8 cellular contexts compared by ENCODE assay signal in the genomic region with DNA sequence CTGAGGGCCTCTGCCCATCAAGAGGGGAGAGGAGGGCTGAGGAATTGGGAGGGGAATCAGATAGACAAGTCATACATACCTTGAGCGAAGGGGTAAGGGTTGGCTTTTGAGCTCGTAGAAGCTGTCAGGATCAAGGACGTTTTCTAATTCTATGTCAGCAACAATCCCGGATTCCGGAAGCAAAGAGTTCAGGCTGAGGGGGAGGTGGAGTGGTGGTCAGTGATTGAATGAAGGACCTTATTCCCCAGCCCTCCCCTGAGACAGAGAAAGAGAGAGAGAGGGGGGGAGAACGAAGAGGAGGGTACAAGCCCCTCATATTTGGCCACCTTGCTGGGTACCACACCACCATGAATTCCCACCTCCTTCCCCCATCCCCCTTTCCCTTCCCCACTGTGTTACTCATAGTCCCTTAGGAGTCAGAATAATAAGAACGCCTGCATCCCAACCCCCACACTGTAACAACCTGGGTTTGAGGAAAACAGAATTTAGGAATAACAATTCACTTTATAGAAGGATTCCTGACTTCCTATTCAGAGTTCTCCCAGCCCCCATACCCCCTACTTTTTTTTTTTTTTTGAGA. TPM values are rescaled to one million over a fixed set of nuclear protein-coding genes. Genes with fewer than 3 reads are reported as not detected.
A peak's percentile ranks its signal among the peaks of the same experiment; 100 is the strongest.
DNase-seq lines count a peak whose midpoint lies in the region; ATAC-seq and TF ChIP-seq lines count a peak whose summit lies in the region.

No MANE protein-coding gene starts in this region.

- H4K91ac ChIP-seq in neuronal stem cell (ENCODE audit: low read depth, low read length, poor library complexity), result no peak overlapping the region

- peaks cover 0 to 40% (median 17%) of the 10 kb centered on the region in 4 donors for H3K4me1 Mint-ChIP-seq in CD4-positive, CD25-positive, alpha-beta regulatory T cell
- peaks cover 28% of the 10 kb centered on the region for H3K4me1 Mint-ChIP-seq in endothelial cell (ENCODE audit: unreplicated experiment)

- no peak overlapping the region for H2AK5ac ChIP-seq in neuronal stem cell (ENCODE audit: low read depth, low read length)

- no peak overlapping the region for H2AFZ ChIP-seq in OCI-LY3 (ENCODE audit: low read depth, low read length)
- no peak overlapping the region for H2AFZ ChIP-seq in neuronal stem cell (ENCODE audit: low read length)

- peaks cover 25% of the 10 kb centered on the region for H3K79me2 ChIP-seq in OCI-LY3 (ENCODE audit: low read length)

- H3K27ac Mint-ChIP-seq in CD4-positive, CD25-positive, alpha-beta regulatory T cell, result peak overlapping the region; percentile 51 to 73 (median 52)
- H3K27ac Mint-ChIP-seq in endothelial cell (ENCODE audit: unreplicated experiment), result peak overlapping the region; percentile 95

- H3K9me3 Mint-ChIP-seq in CD4-positive, CD25-positive, alpha-beta regulatory T cell, result no peaks in the 10 kb centered on the region
- no peaks in the 10 kb centered on the region for H3K9me3 Mint-ChIP-seq in endothelial cell (ENCODE audit: unreplicated experiment)

- peaks cover 2% of the 10 kb centered on the region for H3K79me1 ChIP-seq in neuronal stem cell (ENCODE audit: low read depth, low read length)

- no peak overlapping the region for H3K14ac ChIP-seq in neuronal stem cell (ENCODE audit: low read length)

- H3K4me3 Mint-ChIP-seq in CD4-positive, CD25-positive, alpha-beta regulatory T cell, result peak overlapping the region in 2 of 4 donors; percentile 57 to 89
- H3K4me3 Mint-ChIP-seq in endothelial cell (ENCODE audit: unreplicated experiment), result peak overlapping the region; percentile 79

- no peak overlapping the region for H2BK15ac ChIP-seq in neuronal stem cell (ENCODE audit: low read length)

- H3K36me3 Mint-ChIP-seq in CD4-positive, CD25-positive, alpha-beta regulatory T cell, result peaks cover 10% of the 10 kb centered on the region
- H3K36me3 Mint-ChIP-seq in endothelial cell (ENCODE audit: low read depth, unreplicated experiment), result peaks cover 10% of the 10 kb centered on the region

- no peak overlapping the region for H3K4ac ChIP-seq in neuronal stem cell (ENCODE audit: low read length)

- H4K8ac ChIP-seq in neuronal stem cell (ENCODE audit: low read depth, low read length), result no peak overlapping the region

- H2BK5ac ChIP-seq in neuronal stem cell (ENCODE audit: low read length), result no peak overlapping the region

- H2BK12ac ChIP-seq in neuronal stem cell (ENCODE audit: low read length), result no peak overlapping the region

- WGBS in neuronal stem cell (ENCODE audit: extremely low coverage in 2 of 2, insufficient read length in 2 of 2, insufficient replicate concordance in 1 of 2), 2 donors, result no CpG with 5 or more reads among the region's 7 CpGs

- TF ChIP-seq CTCF in OCI-LY3 (IDR thresholded peaks at IDR 0.05; ENCODE audit: low read depth, low read length), result no peak
- no peak for TF ChIP-seq CTCF in endothelial cell (IDR thresholded peaks at IDR 0.05; ENCODE audit: unreplicated experiment)

- H3K4me2 ChIP-seq in OCI-LY3 (ENCODE audit: low read length) (peak overlapping the region; percentile 36), neuronal stem cell (ENCODE audit: insufficient read depth, low read length, poor library complexity, severe bottlenecking) (peak overlapping the region; percentile 28)

- peaks cover 32% of the 10 kb centered on the region for H3K4me1 ChIP-seq in CD4-positive, CD25-positive, alpha-beta regulatory T cell (ENCODE audit: control insufficient read depth, insufficient read depth, low read length, poor library complexity, severe bottlenecking)
- H3K4me1 ChIP-seq in OCI-LY3 (ENCODE audit: low read length) (peaks cover 26% of the 10 kb centered on the region), neuronal stem cell (ENCODE audit: control insufficient read depth in 2 of 2, insufficient read depth in 1 of 2, low read depth in 1 of 2, low read length in 2 of 2) (peaks cover 8 to 17% of the 10 kb centered on the region in 2 donors)

- no peak overlapping the region for H2BK120ac ChIP-seq in neuronal stem cell (ENCODE audit: low read depth, low read length)

- H4K20me1 ChIP-seq in OCI-LY3 (ENCODE audit: insufficient read depth, low read length), result no peaks in the 10 kb centered on the region

- no peaks in the 10 kb centered on the region for H3K27me3 Mint-ChIP-seq in CD4-positive, CD25-positive, alpha-beta regulatory T cell
- peaks cover 11% of the 10 kb centered on the region for H3K27me3 Mint-ChIP-seq in endothelial cell (ENCODE audit: unreplicated experiment)

- H3K4me3 ChIP-seq in CD4-positive, CD25-positive, alpha-beta regulatory T cell (ENCODE audit: low read depth, low read length), result peak overlapping the region; percentile 7
- H3K4me3 ChIP-seq in OCI-LY3 (ENCODE audit: low read length) (no peak overlapping the region), neuronal stem cell (ENCODE audit: low read length in 2 of 2) (peak overlapping the region in 1 of 2 donors; percentile 15)

- peaks cover 15% of the 10 kb centered on the region for H3K36me3 ChIP-seq in CD4-positive, CD25-positive, alpha-beta regulatory T cell (ENCODE audit: control insufficient read depth, insufficient read depth, low read length)
- peaks cover 17% of the 10 kb centered on the region for H3K36me3 ChIP-seq in OCI-LY3 (replicated peaks; ENCODE audit: low read depth, low read length)
- peaks cover 19 to 33% of the 10 kb centered on the region in 2 donors for H3K36me3 ChIP-seq in neuronal stem cell (replicated peaks in 1 of 2; ENCODE audit: control insufficient read depth in 2 of 2, insufficient read depth in 2 of 2, low read length in 2 of 2)

- no peak for DNase-seq in CD4-positive, CD25-positive, alpha-beta regulatory T cell
- DNase-seq in endothelial cell (ENCODE audit: low spot score), result no peak
- no peak for DNase-seq in neuronal stem cell (ENCODE audit: low spot score)
- DNase-seq in GOT3 (lab: John Stamatoyannopoulos, UW), result no peak
- no peak for DNase-seq in NCI-H2171 (lab: John Stamatoyannopoulos, UW)

- no peak overlapping the region for H3K18ac ChIP-seq in neuronal stem cell (ENCODE audit: low read length)

- peak overlapping the region; percentile 64 for H3K27ac ChIP-seq in CD4-positive, CD25-positive, alpha-beta regulatory T cell (ENCODE audit: insufficient read depth, low read length, poor library complexity, severe bottlenecking)
- H3K27ac ChIP-seq in OCI-LY3 (ENCODE audit: low read length) (peak overlapping the region; percentile 39; the same call in 1 of the 2 replicates), neuronal stem cell (replicated peaks; ENCODE audit: low read length) (peak overlapping the region; percentile 18)

- H3K23ac ChIP-seq in neuronal stem cell (ENCODE audit: low read depth, low read length, poor library complexity), result no peak overlapping the region

- no peak for ATAC-seq in CD4-positive, CD25-positive, alpha-beta regulatory T cell (ENCODE audit: low read depth in 2 of 2)
- ATAC-seq in GM18873 (IDR thresholded peaks at IDR 0.05; ENCODE audit: low FRiP score, unreplicated experiment) (no peak), GM18511 (IDR thresholded peaks at IDR 0.05; ENCODE audit: unreplicated experiment) (no peak)

- H3K9ac ChIP-seq in OCI-LY3 (ENCODE audit: low read length) (no peak overlapping the region), neuronal stem cell (ENCODE audit: low read depth, low read length, poor library complexity) (no peak overlapping the region)

- no peaks in the 10 kb centered on the region for H3K9me3 ChIP-seq in CD4-positive, CD25-positive, alpha-beta regulatory T cell (ENCODE audit: control insufficient read depth in 2 of 2, low read length in 2 of 2)
- H3K9me3 ChIP-seq in OCI-LY3 (ENCODE audit: insufficient read depth, low read length) (no peaks in the 10 kb centered on the region), neuronal stem cell (replicated peaks in 1 of 2; ENCODE audit: control insufficient read depth in 2 of 2, insufficient read depth in 1 of 2, low read depth in 1 of 2, low read length in 2 of 2) (no peaks in the 10 kb centered on the region)

- no peaks in the 10 kb centered on the region for H3K27me3 ChIP-seq in CD4-positive, CD25-positive, alpha-beta regulatory T cell (ENCODE audit: control insufficient read depth, insufficient read depth, low read length)
- H3K27me3 ChIP-seq in OCI-LY3 (ENCODE audit: low read depth, low read length) (no peaks in the 10 kb centered on the region), neuronal stem cell (ENCODE audit: control insufficient read depth in 3 of 3, insufficient read depth in 3 of 3, low read depth in 1 of 3, low read length in 3 of 3) (no peaks in the 10 kb centered on the region)

RNA-seq across cellular contexts. Expression of a gene that starts 2.7 kb away (rescaled TPM):
- 44.2 TPM for total RNA-seq in CD4-positive, CD25-positive, alpha-beta regulatory T cell
- polyA plus RNA-seq in CD4-positive, CD25-positive, alpha-beta regulatory T cell, result 1 to 10 TPM; 3.4 to 5.1 (median 4.4) TPM
- 31.0 TPM for total RNA-seq in endothelial cell (ENCODE audit: unreplicated experiment)
- polyA plus RNA-seq in neuronal stem cell (2013, experiment 1 of 2), result 25.5 TPM
- polyA plus RNA-seq in neuronal stem cell (2013, experiment 2 of 2), result 25.7 TPM

RNA-seq across cellular contexts. Expression of a gene that starts 18.3 kb away (rescaled TPM):
- total RNA-seq in CD4-positive, CD25-positive, alpha-beta regulatory T cell, result 10.2 TPM
- under 1 TPM; 0.13 to 0.34 (median 0.30) TPM for polyA plus RNA-seq in CD4-positive, CD25-positive, alpha-beta regulatory T cell
- total RNA-seq in endothelial cell (ENCODE audit: unreplicated experiment), result 22.5 TPM
- 5.3 TPM for polyA plus RNA-seq in neuronal stem cell (2013, experiment 1 of 2)
- polyA plus RNA-seq in neuronal stem cell (2013, experiment 2 of 2), result 5.6 TPM

RNA-seq across cellular contexts. Expression of a gene that starts 33.3 kb away (rescaled TPM):
- 20.4 TPM for total RNA-seq in CD4-positive, CD25-positive, alpha-beta regulatory T cell
- polyA plus RNA-seq in CD4-positive, CD25-positive, alpha-beta regulatory T cell, result 10 to 100 TPM; 40.6 to 49.4 (median 44.0) TPM
- 22.3 TPM for total RNA-seq in endothelial cell (ENCODE audit: unreplicated experiment)
- polyA plus RNA-seq in neuronal stem cell (2013, experiment 1 of 2), result 91.4 TPM
- 93.5 TPM for polyA plus RNA-seq in neuronal stem cell (2013, experiment 2 of 2)

RNA-seq across cellular contexts. Expression of a gene that starts 38.4 kb away (rescaled TPM):
- 126 TPM for total RNA-seq in CD4-positive, CD25-positive, alpha-beta regulatory T cell
- polyA plus RNA-seq in CD4-positive, CD25-positive, alpha-beta regulatory T cell, result 10 to 100 TPM in 1 of 4 donors, 1 to 10 TPM in 3; 8.3 to 10.6 (median 9.2) TPM
- total RNA-seq in endothelial cell (ENCODE audit: unreplicated experiment), result 63.6 TPM
- 22.5 TPM for polyA plus RNA-seq in neuronal stem cell (2013, experiment 1 of 2)
- 21.8 TPM for polyA plus RNA-seq in neuronal stem cell (2013, experiment 2 of 2)

RNA-seq across cellular contexts. Expression of a gene that starts 39.2 kb away (rescaled TPM):
- 85.6 TPM for total RNA-seq in CD4-positive, CD25-positive, alpha-beta regulatory T cell
- 10 to 100 TPM; 62.8 to 72.1 (median 68.2) TPM for polyA plus RNA-seq in CD4-positive, CD25-positive, alpha-beta regulatory T cell
- 46.4 TPM for total RNA-seq in endothelial cell (ENCODE audit: unreplicated experiment)
- polyA plus RNA-seq in neuronal stem cell (2013, experiment 1 of 2), result 17.0 TPM
- 16.8 TPM for polyA plus RNA-seq in neuronal stem cell (2013, experiment 2 of 2)
